Comparison of ENCODE assay signal across 12 cellular contexts in the genomic region with DNA sequence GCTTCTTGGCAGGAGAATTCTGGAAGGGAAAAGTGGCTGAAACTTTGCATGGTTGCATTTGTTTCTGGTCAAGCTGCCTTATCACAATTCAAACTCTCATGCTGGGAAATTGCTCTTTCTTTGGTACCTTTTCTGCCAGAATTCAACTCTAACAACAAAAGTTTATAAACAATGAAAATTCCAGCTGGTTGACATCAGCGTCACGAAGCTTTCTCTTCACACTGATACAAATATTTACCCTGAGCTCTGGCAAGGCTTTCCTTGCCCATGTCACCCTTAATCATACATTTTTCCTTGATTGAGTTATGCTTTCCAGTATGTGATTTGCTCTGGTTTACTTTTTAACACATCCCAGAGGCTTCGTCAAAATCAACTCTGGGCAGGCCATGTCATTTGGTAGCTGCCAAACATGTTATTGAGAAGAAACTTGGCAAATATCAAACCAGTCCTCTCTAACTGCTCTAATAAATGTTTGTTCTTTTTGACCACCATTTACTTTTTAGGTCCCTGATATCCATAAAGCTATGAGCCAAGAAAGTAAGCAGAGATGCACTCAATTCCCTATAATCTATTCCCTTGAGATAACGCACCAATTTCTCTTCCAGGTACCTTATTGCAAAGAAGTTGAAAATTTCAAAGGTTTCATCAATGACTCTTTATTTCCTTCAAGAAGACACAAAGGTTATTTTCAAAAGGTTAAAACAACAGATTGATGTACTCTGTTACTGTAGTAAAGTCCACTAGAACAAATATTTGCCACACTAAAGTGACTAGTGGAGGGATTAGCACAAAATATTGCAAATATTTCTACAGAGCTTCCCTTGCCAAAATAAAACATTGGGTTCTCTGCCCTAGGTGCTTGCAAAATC.
DNase-seq lines count a peak whose midpoint lies in the region; FAIRE-seq and TF ChIP-seq lines count a peak whose summit lies in the region.
"Had no signal": no experiment of that assay in that cellular context is flagged by ENCODE, and none has a peak within 500 bp of the region (broad histone marks: within the 10 kb centered on the region; RNA-seq: fewer than 3 reads in every experiment).

No MANE protein-coding gene starts in this region.

- 24% methylated on average over 4 of the region's 4 CpGs for WGBS in hepatocyte (ENCODE audit: low lambda C conversion rate, missing lambda C conversion rate)
- WGBS in prostate gland, result 32% methylated on average over 4 of the region's 4 CpGs

- no peaks in the 10 kb centered on the region for H4K20me1 ChIP-seq in astrocyte (ENCODE audit: insufficient read depth, low read length)
- no peaks in the 10 kb centered on the region for H4K20me1 ChIP-seq in hepatocyte (ENCODE audit: insufficient read depth, poor library complexity, severe bottlenecking)
- no peaks in the 10 kb centered on the region for H4K20me1 ChIP-seq in Karpas-422 (ENCODE audit: insufficient read depth, low read depth, low read length)

- no peak for FAIRE-seq in astrocyte (lab: Jason Lieb, UNC)

- 0 out of 2 replicates have a peak overlapping the region, but pooled peaks have one; percentile 10 for H3K27ac Mint-ChIP-seq in HFFc6
- peak overlapping the region; percentile 66 for H3K27ac Mint-ChIP-seq in astrocyte (ENCODE audit: unreplicated experiment)
- H3K27ac Mint-ChIP-seq: activated T-cell treated with anti-CD3 and anti-CD28 coated beads, Interleukin-2, amount 50 U/mL, for 24 hours; T-helper 1 cell treated with Interleukin-12 subunit alpha and Interleukin-12 subunit beta and Interleukin-4 antibody, amounts not matched to agents 30 μg/mL and 1 μg/mL, for 36 hours had no signal

- H3K27ac ChIP-seq in astrocyte (ENCODE audit: low read depth, low read length), result peak overlapping the region; percentile 69
- H3K27ac ChIP-seq in hepatocyte, result peak overlapping the region; percentile 64
- H3K27ac ChIP-seq in prostate gland, result no peak overlapping the region
- H3K27ac ChIP-seq in Karpas-422 (ENCODE audit: low read length), result no peak overlapping the region
- H3K27ac ChIP-seq: colonic mucosa had no signal

- H3K9ac ChIP-seq in astrocyte (ENCODE audit: low read length), result peak overlapping the region; percentile 52
- no peak overlapping the region for H3K9ac ChIP-seq in Karpas-422 (ENCODE audit: low read length)

- no peaks in the 10 kb centered on the region for H3K27me3 ChIP-seq in astrocyte (ENCODE audit: insufficient read depth, low read length)
- H3K27me3 ChIP-seq in hepatocyte, result no peaks in the 10 kb centered on the region
- no peaks in the 10 kb centered on the region for H3K27me3 ChIP-seq in prostate gland (replicated peaks; ENCODE audit: insufficient read depth)
- no peaks in the 10 kb centered on the region for H3K27me3 ChIP-seq in Karpas-422 (ENCODE audit: low read length)
- H3K27me3 ChIP-seq: colonic mucosa had no signal

- H3K27me3 Mint-ChIP-seq in HFFc6 (ENCODE audit: insufficient read depth) (no peaks in the 10 kb centered on the region), astrocyte (ENCODE audit: low read depth, unreplicated experiment) (no peaks in the 10 kb centered on the region)
- H3K27me3 Mint-ChIP-seq: activated T-cell treated with anti-CD3 and anti-CD28 coated beads, Interleukin-2, amount 50 U/mL, for 24 hours had no signal

- H3K79me2 ChIP-seq in astrocyte (ENCODE audit: insufficient read depth, low read length) (no peaks in the 10 kb centered on the region), hepatocyte (no peaks in the 10 kb centered on the region), Karpas-422 (ENCODE audit: low read length) (no peaks in the 10 kb centered on the region)

- H3K36me3 Mint-ChIP-seq in HFFc6 (ENCODE audit: low read depth), result no peaks in the 10 kb centered on the region
- no peaks in the 10 kb centered on the region for H3K36me3 Mint-ChIP-seq in astrocyte (ENCODE audit: low read depth, unreplicated experiment)

- no peak overlapping the region for H2AFZ ChIP-seq in astrocyte (ENCODE audit: low read depth, low read length)
- H2AFZ ChIP-seq in hepatocyte, result no peak overlapping the region
- H2AFZ ChIP-seq in Karpas-422 (ENCODE audit: low read length), result no peak overlapping the region

- H3K9me3 Mint-ChIP-seq in HFFc6 (no peaks in the 10 kb centered on the region), astrocyte (ENCODE audit: unreplicated experiment) (no peaks in the 10 kb centered on the region)
- H3K9me3 Mint-ChIP-seq: activated T-cell treated with anti-CD3 and anti-CD28 coated beads, Interleukin-2, amount 50 U/mL, for 24 hours; T-helper 1 cell treated with Interleukin-12 subunit alpha and Interleukin-12 subunit beta and Interleukin-4 antibody, amounts not matched to agents 30 μg/mL and 1 μg/mL, for 36 hours had no signal

- H3K36me3 ChIP-seq in astrocyte (ENCODE audit: insufficient read depth, low read length), result no peaks in the 10 kb centered on the region
- H3K36me3 ChIP-seq in hepatocyte (replicated peaks; ENCODE audit: insufficient read depth, low read depth), result no peaks in the 10 kb centered on the region
- no peaks in the 10 kb centered on the region for H3K36me3 ChIP-seq in prostate gland
- no peaks in the 10 kb centered on the region for H3K36me3 ChIP-seq in Karpas-422 (ENCODE audit: insufficient read depth, low read length)
- H3K36me3 ChIP-seq: colonic mucosa had no signal

- H3K4me3 Mint-ChIP-seq in HFFc6 (no peak overlapping the region), astrocyte (ENCODE audit: unreplicated experiment) (no peak overlapping the region)
- H3K4me3 Mint-ChIP-seq: activated T-cell treated with anti-CD3 and anti-CD28 coated beads, Interleukin-2, amount 50 U/mL, for 24 hours; T-helper 1 cell treated with Interleukin-12 subunit alpha and Interleukin-12 subunit beta and Interleukin-4 antibody, amounts not matched to agents 30 μg/mL and 1 μg/mL, for 36 hours had no signal

- no peak for TF ChIP-seq POLR2A in prostate gland (IDR thresholded peaks at IDR 0.05)

- H3K4me1 Mint-ChIP-seq in HFFc6 (ENCODE audit: low read depth) (peaks cover 19% of the 10 kb centered on the region), astrocyte (ENCODE audit: low read depth, unreplicated experiment) (peaks cover 19% of the 10 kb centered on the region)

- DNase-seq in HFFc6, result peak; percentile 24
- peak; percentile 86 for DNase-seq in astrocyte (ENCODE audit: low read depth)
- DNase-seq in hepatocyte (ENCODE audit: low spot score), result peak; percentile 23
- peak; percentile 41 for DNase-seq in stromal cell of bone marrow (ENCODE audit: low read depth)
- DNase-seq in SIG-M5 treated with dmso at 0.1 percent for 504 hours (lab: John Stamatoyannopoulos, UW; ENCODE audit: unreplicated experiment), result no peak
- no peak for DNase-seq in prostate gland (ENCODE audit: low spot score)
- no peak for DNase-seq in Karpas-422
- DNase-seq: activated T-cell treated with anti-CD3 and anti-CD28 coated beads, Interleukin-2, amount 50 U/mL, for 24 hours; colonic mucosa; KG1; posterior cingulate gyrus had no signal

- intact Hi-C loops in prostate gland (cut with DNase I), result no loop called here

- H3K9me3 ChIP-seq in astrocyte (ENCODE audit: insufficient read depth, low read depth, low read length), result no peaks in the 10 kb centered on the region
- no peaks in the 10 kb centered on the region for H3K9me3 ChIP-seq in hepatocyte (ENCODE audit: low read depth)
- H3K9me3 ChIP-seq in prostate gland, result no peaks in the 10 kb centered on the region
- no peaks in the 10 kb centered on the region for H3K9me3 ChIP-seq in Karpas-422 (ENCODE audit: low read length)
- H3K9me3 ChIP-seq: colonic mucosa had no signal

- H3K4me2 ChIP-seq in astrocyte (ENCODE audit: low read length) (peak overlapping the region; percentile 45), hepatocyte (peak overlapping the region; percentile 24), Karpas-422 (ENCODE audit: low read depth, low read length, poor library complexity, severe bottlenecking) (no peak overlapping the region)

- no peak overlapping the region for H3K4me3 ChIP-seq in astrocyte (ENCODE audit: insufficient read depth, low read depth, low read length)
- no peak overlapping the region for H3K4me3 ChIP-seq in hepatocyte
- H3K4me3 ChIP-seq in prostate gland, result no peak overlapping the region
- H3K4me3 ChIP-seq in Karpas-422 (ENCODE audit: low read length), result no peak overlapping the region
- H3K4me3 ChIP-seq: colonic mucosa had no signal

- no peak for TF ChIP-seq CTCF in HFFc6 (IDR thresholded peaks at IDR 0.05)
- no peak for TF ChIP-seq CTCF in astrocyte (IDR thresholded peaks at IDR 0.05; ENCODE audit: insufficient read depth, low read depth, low read length)
- TF ChIP-seq CTCF in hepatocyte (IDR thresholded peaks at IDR 0.05; ENCODE audit: poor library complexity), result no peak
- no peak for TF ChIP-seq CTCF in prostate gland (IDR thresholded peaks at IDR 0.05)

- H3K9me2 ChIP-seq in hepatocyte (replicated peaks; ENCODE audit: insufficient read depth) (no peaks in the 10 kb centered on the region), Karpas-422 (replicated peaks; ENCODE audit: insufficient read depth, low read length) (no peaks in the 10 kb centered on the region)

- peaks cover 10% of the 10 kb centered on the region for H3K4me1 ChIP-seq in astrocyte (ENCODE audit: insufficient read depth, low read length)
- peaks cover 23% of the 10 kb centered on the region for H3K4me1 ChIP-seq in hepatocyte (ENCODE audit: insufficient read depth)
- H3K4me1 ChIP-seq in prostate gland (replicated peaks), result no peaks in the 10 kb centered on the region
- H3K4me1 ChIP-seq in Karpas-422 (ENCODE audit: low read length), result no peaks in the 10 kb centered on the region
- H3K4me1 ChIP-seq: colonic mucosa had no signal

Comparison
In these comparisons a context has a peak if more than half of its experiments do, and no peak if none do; other contexts are left out.
1. DNase-seq: peak in HFFc6 (single experiment), astrocyte (single experiment), hepatocyte (single experiment) and stromal cell of bone marrow (single experiment); none in SIG-M5 treated with dmso at 0.1 percent for 504 hours (single experiment), prostate gland (single experiment) and Karpas-422 (single experiment).
2. H3K27ac ChIP-seq: peak in astrocyte (single experiment) and hepatocyte (single experiment); none in prostate gland (0 of 2) and Karpas-422 (single experiment).